In genomic region chr7:128827971-128828711, GRCh38 we compare ENCODE assay signal across 10 cellular contexts. TPM values are rescaled to one million over a fixed set of nuclear protein-coding genes. Genes with fewer than 3 reads are reported as not detected.
DNase-seq lines count a peak whose midpoint lies in the region; ATAC-seq and TF ChIP-seq lines count a peak whose summit lies in the region.
"Had no signal": no experiment of that assay in that cellular context is flagged by ENCODE, and none has a peak within 500 bp of the region (broad histone marks: within the 10 kb centered on the region; RNA-seq: fewer than 3 reads in every experiment).

No MANE protein-coding gene starts in this region.

- H3K4me1 ChIP-seq in SJSA1 (replicated peaks) (peaks cover 55% of the 10 kb centered on the region), left lung (peaks cover 12 to 31% of the 10 kb centered on the region in 2 donors)

- H3K4me3 ChIP-seq in SJSA1 (no peak overlapping the region), fibroblast of pulmonary artery (replicated peaks; ENCODE audit: low read depth, low read length) (no peak overlapping the region), left lung (no peak overlapping the region)

- H3K27me3 ChIP-seq in SJSA1 (replicated peaks) (no peaks in the 10 kb centered on the region), left lung (peaks cover 14 to 72% of the 10 kb centered on the region in 2 donors)

- H3K9me3 ChIP-seq in SJSA1 (replicated peaks) (no peaks in the 10 kb centered on the region), left lung (no peaks in the 10 kb centered on the region)

- intact Hi-C loops in left lung (cut with DNase I) = no loop called here

- no peak for TF ChIP-seq CTCF in fibroblast of pulmonary artery (IDR thresholded peaks at IDR 0.05; ENCODE audit: low read length, missing control alignments)
- TF ChIP-seq CTCF in left lung (IDR thresholded peaks at IDR 0.05) = no peak

- H3K27ac ChIP-seq in SJSA1 (peak overlapping the region; percentile 45), left lung (no peak overlapping the region)

- ATAC-seq in HG03045 (IDR thresholded peaks at IDR 0.05; ENCODE audit: unreplicated experiment) (no peak), left lung (no peak), HG03039 (IDR thresholded peaks at IDR 0.05; ENCODE audit: unreplicated experiment) (no peak)

- H3K36me3 ChIP-seq in SJSA1 = peaks cover 10% of the 10 kb centered on the region
- H3K36me3 ChIP-seq in left lung = no peaks in the 10 kb centered on the region

- peak; percentile 68 for DNase-seq in AG20443 (ENCODE audit: low spot score)
- peak; percentile 56 to 77 for DNase-seq in SJSA1 (ENCODE audit: low read depth in 1 of 2, low spot score in 2 of 2)
- peak; percentile 74 for DNase-seq in fibroblast of pulmonary artery (ENCODE audit: low read depth)
- peak; percentile 52 for DNase-seq in non-pigmented ciliary epithelial cell (ENCODE audit: low read depth)
- no peak for DNase-seq in left lung
- no peak for DNase-seq in NCI-H446 (lab: John Stamatoyannopoulos, UW)
- DNase-seq: activated naive CD4-positive, alpha-beta T cell treated with anti-CD3 and anti-CD28 coated beads, Interleukin-2, amount 50 U/mL, for 16 hours; NCI-H510A treated with DMSO at 0.1 percent for 48 hours had no signal

RNA-seq across cellular contexts. Expression of gene FLNC, which starts 2.1 kb away (rescaled TPM):
- 56.8 and 84.7 TPM in 2 replicates for total RNA-seq in SJSA1 (2014; rRNA removed; shearing (Covaris generic))
- 10 to 100 TPM; 14.3 to 23.7 TPM for total RNA-seq in left lung

RNA-seq across cellular contexts. Expression of gene ATP6V1F, which starts 34.5 kb away (rescaled TPM):
- total RNA-seq in SJSA1 (2014; rRNA removed; shearing (Covaris generic)) = 53.6 and 96.2 TPM in 2 replicates
- 100 to 1,000 TPM; 192 to 200 TPM for total RNA-seq in left lung

RNA-seq across cellular contexts. Expression of gene CCDC136, which starts 36.4 kb away (rescaled TPM):
- total RNA-seq in SJSA1 (2014; rRNA removed; shearing (Covaris generic)) = 1.0 and 1.8 TPM in 2 replicates
- 1 to 10 TPM; 2.5 to 3.2 TPM for total RNA-seq in left lung

RNA-seq across cellular contexts. Expression of gene OPN1SW, which starts 52.5 kb away (rescaled TPM):
- not detected in 2 replicates for total RNA-seq in SJSA1 (2014; rRNA removed; shearing (Covaris generic))
- total RNA-seq in left lung = not detected

Comparison
In these comparisons a context has a peak if more than half of its experiments do, and no peak if none do; other contexts are left out.
1. DNase-seq: peak in AG20443 (single experiment), SJSA1 (2 of 2), fibroblast of pulmonary artery (single experiment) and non-pigmented ciliary epithelial cell (single experiment); none in left lung (0 of 2) and NCI-H446 (0 of 2).